17 cellular contexts compared by ENCODE assay signal in genomic region chr5:28301676-28302075, GRCh38.
DNase-seq lines count a peak whose midpoint lies in the region; ATAC-seq, FAIRE-seq and TF ChIP-seq lines count a peak whose summit lies in the region.
"Had no signal": no experiment of that assay in that cellular context is flagged by ENCODE, and none has a peak within 500 bp of the region (broad histone marks: within the 10 kb centered on the region; RNA-seq: fewer than 3 reads in every experiment).

No MANE protein-coding gene starts in this region.

- FAIRE-seq in K562 (lab: Jason Lieb, UNC), result no peak
- FAIRE-seq: keratinocyte had no signal

- intact Hi-C loops in K562 (cut with micrococcal nuclease), result no loop called here

- ATAC-seq in K562 (no peak), GM18511 (IDR thresholded peaks at IDR 0.05; ENCODE audit: unreplicated experiment) (no peak)
- ATAC-seq: naive thymus-derived CD8-positive, alpha-beta T cell; sciatic nerve had no signal

- no peaks in the 10 kb centered on the region for H4K20me1 ChIP-seq in K562 (replicated peaks; ENCODE audit: control insufficient read depth, insufficient read depth, low read length)
- H4K20me1 ChIP-seq: BLaER1 treated with 17β-estradiol and CSF1 and Interleukin-3, amounts not matched to agents 10 nM and 100 nM had no signal

- BruUV-seq in K562 (replicated peaks; lab: Mats Ljungman, UMichigan), result no TSS peak

- no peak overlapping the region for H3K27ac ChIP-seq in K562 (ENCODE audit: extremely low read depth, low read depth, low read length)

- POLR2A ChIA-PET in K562 (lab: Yijun Ruan, JAX), result no interaction called here

- H3K36me3 ChIP-seq in K562 (ENCODE audit: control insufficient read depth, insufficient read depth, low read length) (no peaks in the 10 kb centered on the region), kidney epithelial cell (ENCODE audit: control insufficient read depth, insufficient read depth, low read length) (no peaks in the 10 kb centered on the region)
- H3K36me3 ChIP-seq: BLaER1 treated with 17β-estradiol and CSF1 and Interleukin-3, amounts not matched to agents 10 nM and 100 nM had no signal

- no peaks in the 10 kb centered on the region for H3K4me1 ChIP-seq in K562 (replicated peaks in 1 of 2; ENCODE audit: control insufficient read depth in 2 of 2, insufficient read depth in 2 of 2, low read length in 2 of 2)

- H3K27me3 ChIP-seq in K562 (ENCODE audit: control insufficient read depth in 2 of 2, insufficient read depth in 2 of 2, low read length in 2 of 2) (no peaks in the 10 kb centered on the region), kidney epithelial cell (ENCODE audit: control insufficient read depth, insufficient read depth, low read length) (no peaks in the 10 kb centered on the region)
- H3K27me3 ChIP-seq: BLaER1 treated with 17β-estradiol and CSF1 and Interleukin-3, amounts not matched to agents 10 nM and 100 nM had no signal

- CTCF ChIA-PET in K562 (lab: Yijun Ruan, JAX; ENCODE audit: low intra/inter-chr PET ratio), result no interaction called here

- no peak for TF ChIP-seq RAD21 in K562 (CRISPR knock-in tag; conservative IDR thresholded peaks at IDR 0.05 in 1 of 2, IDR thresholded peaks at IDR 0.05 in 1 of 2)

- H3K4me3 ChIP-seq in NB4 (ENCODE audit: low read depth, low read length), result no peak overlapping the region
- no peak overlapping the region for H3K4me3 ChIP-seq in K562
- H3K4me3 ChIP-seq in kidney epithelial cell (ENCODE audit: low read depth, low read length), result no peak overlapping the region
- H3K4me3 ChIP-seq: BLaER1 treated with 17β-estradiol and CSF1 and Interleukin-3, amounts not matched to agents 10 nM and 100 nM had no signal

- H3K9ac ChIP-seq in K562 (ENCODE audit: insufficient read depth in 1 of 2, low read depth in 2 of 2, low read length in 2 of 2), result no peak overlapping the region
- H3K9ac ChIP-seq: BLaER1 treated with 17β-estradiol and CSF1 and Interleukin-3, amounts not matched to agents 10 nM and 100 nM had no signal

- H3K9me3 ChIP-seq in K562 (replicated peaks; ENCODE audit: control insufficient read depth, insufficient read depth, low read depth, low read length), result no peaks in the 10 kb centered on the region

- peak; percentile 0 for DNase-seq in EL
- DNase-seq in NB4 (ENCODE audit: low read depth), result peak; percentile 2
- DNase-seq in K562 (ENCODE audit: extremely low read depth in 1 of 4, low spot score in 3 of 4), result peak in 1 of 4 experiments; percentile 0
- peak; percentile 25 for DNase-seq in kidney epithelial cell (ENCODE audit: low read depth)
- no peak for DNase-seq in activated naive CD4-positive, alpha-beta T cell treated with Interleukin-2 at 50 U/mL for 16 hours
- no peak for DNase-seq in KG1 (lab: John Stamatoyannopoulos, UW)
- DNase-seq in NCI-H1436 treated with DMSO at 0.1 percent for 48 hours (lab: John Stamatoyannopoulos, UW), result no peak
- DNase-seq: activated CD4-positive, CD25-positive, alpha-beta regulatory T cell treated with anti-CD3 and anti-CD28 coated beads, Interleukin-2, amount 50 U/mL, for 72 hours; activated T-cell treated with anti-CD3 and anti-CD28 coated beads, Interleukin-2, amount 50 U/mL, for 24 hours; anterior cingulate cortex; naive thymus-derived CD8-positive, alpha-beta T cell; NCI-H1417; NCI-H524 had no signal

- no peak for TF ChIP-seq POLR2A in NB4 (IDR thresholded peaks at IDR 0.05; ENCODE audit: extremely low read depth, insufficient read length)
- TF ChIP-seq POLR2A in K562 (conservative IDR thresholded peaks at IDR 0.05), result no peak

- no peak for TF ChIP-seq EP300 in K562 (IDR thresholded peaks at IDR 0.05; ENCODE audit: low read length)

- H2AFZ ChIP-seq in K562 (ENCODE audit: low read depth, low read length), result no peak overlapping the region

- in situ Hi-C loops in K562 (cut with MboI), result no loop called here

- no peak overlapping the region for H3K4me2 ChIP-seq in K562 (ENCODE audit: insufficient read depth, low read length)
- H3K4me2 ChIP-seq: BLaER1 treated with 17β-estradiol and CSF1 and Interleukin-3, amounts not matched to agents 10 nM and 100 nM had no signal

- TF ChIP-seq CTCF in NB4 (IDR thresholded peaks at IDR 0.05; ENCODE audit: low read depth, low read length), result no peak
- TF ChIP-seq CTCF in K562 (IDR thresholded peaks at IDR 0.05 in 2 of 3, conservative IDR thresholded peaks at IDR 0.05 in 1 of 3; ENCODE audit: insufficient read depth in 2 of 3, low read depth in 1 of 3, low read length in 3 of 3), result no peak
- no peak for TF ChIP-seq CTCF in kidney epithelial cell (IDR thresholded peaks at IDR 0.05; ENCODE audit: insufficient read depth, low read length, poor library complexity, severe bottlenecking)

- WGBS in K562 (ENCODE audit: insufficient coverage, low coverage, missing lambda C conversion rate), result 0% methylated on average over 2 of the region's 2 CpGs

- H3K9me1 ChIP-seq in K562 (ENCODE audit: control insufficient read depth, insufficient read depth, low read length), result no peaks in the 10 kb centered on the region

- no peaks in the 10 kb centered on the region for H3K79me2 ChIP-seq in K562 (ENCODE audit: control insufficient read depth, insufficient read depth, low read length)

TF ChIP-seq in K562, 482 proteins besides CTCF, POLR2A, EP300 and RAD21:
- TF ChIP-seq RFX1 (IDR thresholded peaks at IDR 0.05) (peak; percentile 12; the same call in 1 of the 2 replicates), MAFG (tag; conservative IDR thresholded peaks at IDR 0.05) (no peak), ELF1 (tag; IDR thresholded peaks at IDR 0.05) (no peak), POLR2B (IDR thresholded peaks at IDR 0.05; ENCODE audit: low read depth, partially characterized antibody) (no peak), JUND (IDR thresholded peaks at IDR 0.05; ENCODE audit: borderline replicate concordance, low read depth, low read length) (no peak), JUND (tag; IDR thresholded peaks at IDR 0.05; ENCODE audit: borderline replicate concordance, low read depth, low read length) (peak; percentile 42; the same call in 1 of the 3 replicates), PTRF (tag; IDR thresholded peaks at IDR 0.05) (no peak), PPARD (CRISPR knock-in tag; IDR thresholded peaks at IDR 0.05) (no peak), FOSL1 (tag; conservative IDR thresholded peaks at IDR 0.05) (peak; percentile 31; the same call in 1 of the 2 replicates)

Comparison
In these comparisons a context has a peak if more than half of its experiments do, and no peak if none do; other contexts are left out.
1. DNase-seq: peak in EL (single experiment), NB4 (single experiment) and kidney epithelial cell (single experiment); none in activated naive CD4-positive, alpha-beta T cell treated with Interleukin-2 at 50 U/mL for 16 hours (single experiment), KG1 (single experiment) and NCI-H1436 treated with DMSO at 0.1 percent for 48 hours (single experiment).